ENCODE assay signal across 13 cellular contexts in the genomic region with DNA sequence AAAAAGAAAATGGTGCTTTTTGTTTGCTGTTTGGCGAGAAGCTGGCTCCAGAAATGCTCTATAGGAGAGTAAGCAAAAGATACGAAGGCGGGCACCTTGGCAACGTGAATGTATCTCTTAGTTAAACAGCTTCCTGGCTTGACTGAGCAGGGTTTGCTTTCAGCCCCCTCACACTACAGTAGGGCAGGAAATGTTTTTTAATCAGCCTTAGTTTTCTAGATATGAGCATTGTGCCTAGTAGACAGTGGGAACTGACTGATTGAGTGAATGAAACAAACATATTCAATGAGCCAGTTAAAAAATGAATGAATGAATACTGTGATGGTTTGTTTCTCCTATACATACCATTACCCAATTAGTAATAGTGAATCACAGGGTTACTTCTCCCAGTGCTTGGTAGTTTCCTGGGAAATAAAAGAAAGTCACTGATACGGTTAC. TPM values are rescaled to one million over a fixed set of nuclear protein-coding genes. Genes with fewer than 3 reads are reported as not detected.
A peak's percentile ranks its signal among the peaks of the same experiment; 100 is the strongest.
DNase-seq lines count a peak whose midpoint lies in the region; ATAC-seq and TF ChIP-seq lines count a peak whose summit lies in the region.
"Had no signal": no experiment of that assay in that cellular context is flagged by ENCODE, and none has a peak within 500 bp of the region (broad histone marks: within the 10 kb centered on the region; RNA-seq: fewer than 3 reads in every experiment).

No MANE protein-coding gene starts in this region.

- peak; percentile 34 for DNase-seq in A172 (ENCODE audit: low spot score)
- peak; percentile 18 for DNase-seq in GM03348 (ENCODE audit: low spot score)
- DNase-seq in amniotic epithelial cell (ENCODE audit: low read depth) = peak; percentile 24
- DNase-seq in hepatic stellate cell (ENCODE audit: low spot score) = peak; percentile 69
- DNase-seq in erythroblast (lab: John Stamatoyannopoulos, UW) = no peak
- no peak for DNase-seq in natural killer cell treated with Interleukin-12 subunit alpha and Interleukin-12 subunit beta and Interleukin-15 and Interleukin-18, amount 100 ng/mL, for 72 hours (ENCODE audit: low spot score)
- no peak for DNase-seq in GM19240 (ENCODE audit: insufficient read length, low spot score)
- DNase-seq in activated naive CD8-positive, alpha-beta T cell treated with anti-CD3 and anti-CD28 coated beads, Interleukin-2, amount 50 U/mL, for 24 hours = no peak
- DNase-seq: activated CD8-positive, alpha-beta T cell treated with anti-CD3 and anti-CD28 coated beads, Interleukin-2, amount 10 ng/mL, durations not matched to agents 7 days and 5 days; islet precursor cell; midbrain; MM.1S; stimulated activated naive CD8-positive, alpha-beta T cell treated with anti-CD3 and anti-CD28 coated beads, Interleukin-15, Interleukin-2, amounts not matched to agents 100 U/mL and 50 U/mL, for 24 hours had no signal

- H3K27ac Mint-ChIP-seq in natural killer cell treated with Interleukin-12 subunit alpha and Interleukin-12 subunit beta and Interleukin-15 and Interleukin-18, amount 100 ng/mL, for 72 hours = no peak overlapping the region
- no peak overlapping the region for H3K27ac Mint-ChIP-seq in activated naive CD8-positive, alpha-beta T cell treated with anti-CD3 and anti-CD28 coated beads, Interleukin-2, amount 50 U/mL, for 24 hours

- H3K4me1 Mint-ChIP-seq in natural killer cell treated with Interleukin-12 subunit alpha and Interleukin-12 subunit beta and Interleukin-15 and Interleukin-18, amount 100 ng/mL, for 72 hours (ENCODE audit: low read depth in 2 of 2) = no peaks in the 10 kb centered on the region
- no peaks in the 10 kb centered on the region for H3K4me1 Mint-ChIP-seq in activated naive CD8-positive, alpha-beta T cell treated with anti-CD3 and anti-CD28 coated beads, Interleukin-2, amount 50 U/mL, for 24 hours

- peaks cover 14 to 36% of the 10 kb centered on the region in 2 donors for H3K27me3 Mint-ChIP-seq in natural killer cell treated with Interleukin-12 subunit alpha and Interleukin-12 subunit beta and Interleukin-15 and Interleukin-18, amount 100 ng/mL, for 72 hours
- peaks cover 18% of the 10 kb centered on the region for H3K27me3 Mint-ChIP-seq in activated naive CD8-positive, alpha-beta T cell treated with anti-CD3 and anti-CD28 coated beads, Interleukin-2, amount 50 U/mL, for 24 hours

- H3K9me3 Mint-ChIP-seq in natural killer cell treated with Interleukin-12 subunit alpha and Interleukin-12 subunit beta and Interleukin-15 and Interleukin-18, amount 100 ng/mL, for 72 hours = peaks cover 2% of the 10 kb centered on the region
- peaks cover under 1% of the 10 kb centered on the region for H3K9me3 Mint-ChIP-seq in activated naive CD8-positive, alpha-beta T cell treated with anti-CD3 and anti-CD28 coated beads, Interleukin-2, amount 50 U/mL, for 24 hours

- H3K4me3 Mint-ChIP-seq in natural killer cell treated with Interleukin-12 subunit alpha and Interleukin-12 subunit beta and Interleukin-15 and Interleukin-18, amount 100 ng/mL, for 72 hours = no peak overlapping the region
- H3K4me3 Mint-ChIP-seq in activated naive CD8-positive, alpha-beta T cell treated with anti-CD3 and anti-CD28 coated beads, Interleukin-2, amount 50 U/mL, for 24 hours = no peak overlapping the region
- H3K4me3 Mint-ChIP-seq: activated CD8-positive, alpha-beta T cell treated with anti-CD3 and anti-CD28 coated beads, Interleukin-2, amount 10 ng/mL, durations not matched to agents 7 days and 5 days had no signal

- TF ChIP-seq POLR2A in erythroblast (IDR thresholded peaks at IDR 0.05; ENCODE audit: low read length) = no peak

- ATAC-seq in natural killer cell treated with Interleukin-12 subunit alpha and Interleukin-12 subunit beta and Interleukin-15 and Interleukin-18, amount 100 ng/mL, for 72 hours = no peak
- ATAC-seq in activated naive CD8-positive, alpha-beta T cell treated with anti-CD3 and anti-CD28 coated beads, Interleukin-2, amount 50 U/mL, for 24 hours = no peak
- ATAC-seq: activated CD8-positive, alpha-beta T cell treated with anti-CD3 and anti-CD28 coated beads, Interleukin-2, amount 10 ng/mL, durations not matched to agents 7 days and 5 days; stimulated activated naive CD8-positive, alpha-beta T cell treated with anti-CD3 and anti-CD28 coated beads, Interleukin-15, Interleukin-2, amounts not matched to agents 100 U/mL and 50 U/mL, for 24 hours had no signal

- no peaks in the 10 kb centered on the region for H3K36me3 Mint-ChIP-seq in natural killer cell treated with Interleukin-12 subunit alpha and Interleukin-12 subunit beta and Interleukin-15 and Interleukin-18, amount 100 ng/mL, for 72 hours
- no peaks in the 10 kb centered on the region for H3K36me3 Mint-ChIP-seq in activated naive CD8-positive, alpha-beta T cell treated with anti-CD3 and anti-CD28 coated beads, Interleukin-2, amount 50 U/mL, for 24 hours (ENCODE audit: low read depth)

RNA-seq across cellular contexts. Expression of gene CAP2, which starts 19.9 kb away (rescaled TPM):
- total RNA-seq in A172 (2014; rRNA removed; shearing (Covaris generic)) = 20.2 and 27.8 TPM in 2 replicates
- not detected for total RNA-seq in natural killer cell treated with Interleukin-12 subunit alpha and Interleukin-12 subunit beta and Interleukin-15 and Interleukin-18, amount 100 ng/mL, for 72 hours
- total RNA-seq: activated CD8-positive, alpha-beta T cell treated with anti-CD3 and anti-CD28 coated beads, Interleukin-2, amount 10 ng/mL, durations not matched to agents 7 days and 5 days had no signal

Comparison
In these comparisons a context has a peak if more than half of its experiments do, and no peak if none do; other contexts are left out.
1. DNase-seq: peak in A172 (single experiment), GM03348 (single experiment), amniotic epithelial cell (single experiment) and hepatic stellate cell (single experiment); none in erythroblast (0 of 2), natural killer cell treated with Interleukin-12 subunit alpha and Interleukin-12 subunit beta and Interleukin-15 and Interleukin-18, amount 100 ng/mL, for 72 hours (single experiment), GM19240 (single experiment) and activated naive CD8-positive, alpha-beta T cell treated with anti-CD3 and anti-CD28 coated beads, Interleukin-2, amount 50 U/mL, for 24 hours (single experiment).
2. RNA of gene CAP2, which starts 19.9 kb away (total RNA-seq): 20.2 to 27.8 TPM in A172; not detected in natural killer cell treated with Interleukin-12 subunit alpha and Interleukin-12 subunit beta and Interleukin-15 and Interleukin-18, amount 100 ng/mL, for 72 hours; every median in the first group is over 10 times any median in the second.